ENCODE assay signal across 8 cellular contexts in genomic region chr16:29973384-29974246, GRCh38. TPM values are rescaled to one million over a fixed set of nuclear protein-coding genes. Genes with fewer than 3 reads are reported as not detected.
DNase-seq lines count a peak whose midpoint lies in the region; ATAC-seq lines count a peak whose summit lies in the region.

TAOK2 (plus strand) TSS chr16:29973868; CDS start chr16:29977773, 3,905 bp downstream.

- peak; percentile 87 for ATAC-seq in GM21360 (IDR thresholded peaks at IDR 0.05; ENCODE audit: unreplicated experiment)

- DNase-seq in COLO829 (ENCODE audit: low spot score) (peak; percentile 100), HT1080 (ENCODE audit: low read depth) (peak; percentile 99), NOMO-1 (lab: John Stamatoyannopoulos, UW; ENCODE audit: unreplicated experiment in 2 of 2) (peak; percentile 98 to 99), lung microvascular endothelial cell (ENCODE audit: low read depth in 2 of 2) (peak; percentile 100)
- DNase-seq in activated CD8-positive, alpha-beta memory T cell treated with anti-CD3 and anti-CD28 coated beads for 24 hours: peak; percentile 98
- peak; percentile 87 for DNase-seq in effector CD4-positive, alpha-beta T cell
- DNase-seq in stimulated activated CD4-positive, alpha-beta T cell treated with anti-CD3 and anti-CD28 coated beads, TNF-alpha, amount 100 ng/mL, for 4 hours (ENCODE audit: low read depth in 3 of 3): peak; percentile 83 to 96 (median 83)

RNA-seq across cellular contexts. Expression of gene TAOK2, which starts in this region (rescaled TPM):
- total RNA-seq in HT1080 (2014; rRNA removed; shearing (Covaris generic)): 38.4 and 40.0 TPM in 2 replicates
- polyA plus RNA-seq in HT1080 (2015; cell fraction: cytosol; rRNA removed): 16.7 and 17.0 TPM in 2 replicates
- 72.1 and 76.4 TPM in 2 replicates for polyA plus RNA-seq in HT1080 (2015; cell fraction: nucleus; rRNA removed)
- total RNA-seq in lung microvascular endothelial cell: 61.2 and 86.1 TPM in 2 replicates

Comparison
In these comparisons a context has a peak if more than half of its experiments do, and no peak if none do; other contexts are left out.
1. Peak in every context shown above with its lines: DNase-seq and ATAC-seq.